In the genomic region with DNA sequence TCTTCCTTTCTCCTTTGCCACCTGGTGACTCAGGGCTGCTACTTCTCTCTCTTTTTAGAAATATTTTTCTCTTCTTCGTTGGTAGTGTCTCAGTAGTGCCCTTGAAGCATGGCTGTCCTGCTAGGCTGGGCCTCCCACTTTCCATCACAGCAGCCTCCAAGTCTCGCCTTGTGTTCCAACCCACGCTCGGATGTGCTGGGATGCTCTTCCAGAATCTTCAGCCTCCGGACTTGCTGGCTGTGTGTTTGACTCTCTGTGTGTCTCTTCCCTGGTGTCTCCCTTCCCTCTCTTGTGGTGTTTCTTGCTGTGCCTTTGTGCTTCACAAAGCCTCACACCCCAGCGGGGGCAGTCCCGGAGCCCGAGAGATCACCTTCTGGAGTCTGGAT, we compare ENCODE assay signal across 13 cellular contexts.
DNase-seq lines count a peak whose midpoint lies in the region; ATAC-seq and TF ChIP-seq lines count a peak whose summit lies in the region.
"Had no signal": no experiment of that assay in that cellular context is flagged by ENCODE, and none has a peak within 500 bp of the region (broad histone marks: within the 10 kb centered on the region; RNA-seq: fewer than 3 reads in every experiment).

No MANE protein-coding gene starts in this region.

- no peak overlapping the region for H3K4me3 Mint-ChIP-seq in natural killer cell treated with Interleukin-12 subunit alpha and Interleukin-12 subunit beta and Interleukin-15 and Interleukin-18, amount 100 ng/mL, for 72 hours
- H3K4me3 Mint-ChIP-seq in stimulated activated naive B cell treated with anti-CD40 and anti-IgM and Interleukin-4, amounts not matched to agents 10 μg/mL and 1 μg/mL and 100 μg/mL, for 72 hours = no peak overlapping the region
- H3K4me3 Mint-ChIP-seq: activated naive CD4-positive, alpha-beta T cell treated with anti-CD3 and anti-CD28 coated beads, Interleukin-2, amount 50 U/mL, for 24 hours had no signal

- TF ChIP-seq CTCF in DND-41 (IDR thresholded peaks at IDR 0.05; ENCODE audit: borderline replicate concordance, extremely low read depth, low read length, poor library complexity, severe bottlenecking) = no peak
- TF ChIP-seq CTCF in Panc1 (IDR thresholded peaks at IDR 0.05) = no peak; the same call in 1 of the 2 replicates
- no peak for TF ChIP-seq CTCF in gastroesophageal sphincter (IDR thresholded peaks at IDR 0.05)

- H3K27ac ChIP-seq in DND-41 (ENCODE audit: low read length) = no peak overlapping the region
- no peak overlapping the region for H3K27ac ChIP-seq in Panc1 (ENCODE audit: low read length)
- H3K27ac ChIP-seq in gastroesophageal sphincter = peak overlapping the region; percentile 30 to 98 (median 78)
- H3K27ac ChIP-seq: cardiac muscle cell, parathyroid adenoma, thyroid gland had no signal

- intact Hi-C loops in Panc1 (cut with micrococcal nuclease; ENCODE audit: unreplicated experiment) (loop anchor here (1.0 kb wide), 1 partner anchor 180 kb away; no protein-coding TSS in a partner anchor), posterior cingulate gyrus (cut with DNase I) (loop anchor here (2.0 to 5.0 kb wide), 4 partner anchors 61 to 416 kb away; partner anchors contain the start of gene INPP5A)

- H3K27me3 ChIP-seq in DND-41 (ENCODE audit: insufficient read depth, low read length, poor library complexity) = no peaks in the 10 kb centered on the region
- H3K27me3 ChIP-seq in Panc1 (ENCODE audit: control insufficient read depth, insufficient read depth, low read length) = no peaks in the 10 kb centered on the region
- H3K27me3 ChIP-seq in gastroesophageal sphincter = no peaks in the 10 kb centered on the region
- H3K27me3 ChIP-seq: cardiac muscle cell, thyroid gland had no signal

- in situ Hi-C loops in Panc1 (cut with HindIII; ENCODE audit: low pct_unique_long_range_greater_than_20kb, low sequenced_read_pairs) = no loop called here

- no peak overlapping the region for H3K9ac ChIP-seq in DND-41 (ENCODE audit: low read depth, low read length)
- H3K9ac ChIP-seq: parathyroid adenoma had no signal

- no peak overlapping the region for H3K4me2 ChIP-seq in DND-41 (ENCODE audit: insufficient read depth, low read length)

- H2AFZ ChIP-seq in DND-41 (ENCODE audit: low read depth, low read length) = no peak overlapping the region
- H2AFZ ChIP-seq: parathyroid adenoma had no signal

- H3K4me3 ChIP-seq in DND-41 (ENCODE audit: low read depth in 1 of 2, low read length in 2 of 2) (no peak overlapping the region), Panc1 (ENCODE audit: low read depth in 2 of 2, low read length in 2 of 2) (no peak overlapping the region), gastroesophageal sphincter (no peak overlapping the region)
- H3K4me3 ChIP-seq: cardiac muscle cell, thyroid gland had no signal

- no peak for TF ChIP-seq EP300 in gastroesophageal sphincter (IDR thresholded peaks at IDR 0.05)

- H3K9me3 Mint-ChIP-seq in natural killer cell treated with Interleukin-12 subunit alpha and Interleukin-12 subunit beta and Interleukin-15 and Interleukin-18, amount 100 ng/mL, for 72 hours = no peaks in the 10 kb centered on the region
- H3K9me3 Mint-ChIP-seq in stimulated activated naive B cell treated with anti-CD40 and anti-IgM and Interleukin-4, amounts not matched to agents 10 μg/mL and 1 μg/mL and 100 μg/mL, for 72 hours = no peaks in the 10 kb centered on the region
- H3K9me3 Mint-ChIP-seq: activated naive CD4-positive, alpha-beta T cell treated with anti-CD3 and anti-CD28 coated beads, Interleukin-2, amount 50 U/mL, for 24 hours; CD4-positive, CD25-positive, alpha-beta regulatory T cell had no signal

- no peaks in the 10 kb centered on the region for H3K9me3 ChIP-seq in DND-41 (ENCODE audit: insufficient read depth, low read length, severe bottlenecking)
- H3K9me3 ChIP-seq in Panc1 (ENCODE audit: control insufficient read depth, insufficient read depth, low read depth, low read length) = no peaks in the 10 kb centered on the region
- H3K9me3 ChIP-seq in gastroesophageal sphincter = no peaks in the 10 kb centered on the region
- H3K9me3 ChIP-seq: thyroid gland had no signal

- peaks cover 7% of the 10 kb centered on the region in 2 donors for H3K27me3 Mint-ChIP-seq in natural killer cell treated with Interleukin-12 subunit alpha and Interleukin-12 subunit beta and Interleukin-15 and Interleukin-18, amount 100 ng/mL, for 72 hours
- no peaks in the 10 kb centered on the region for H3K27me3 Mint-ChIP-seq in stimulated activated naive B cell treated with anti-CD40 and anti-IgM and Interleukin-4, amounts not matched to agents 10 μg/mL and 1 μg/mL and 100 μg/mL, for 72 hours
- H3K27me3 Mint-ChIP-seq: activated naive CD4-positive, alpha-beta T cell treated with anti-CD3 and anti-CD28 coated beads, Interleukin-2, amount 50 U/mL, for 24 hours had no signal

- H3K36me3 ChIP-seq in DND-41 (ENCODE audit: insufficient read depth, low read length) (no peaks in the 10 kb centered on the region), Panc1 (ENCODE audit: control insufficient read depth, insufficient read depth, low read length) (no peaks in the 10 kb centered on the region), gastroesophageal sphincter (no peaks in the 10 kb centered on the region)
- H3K36me3 ChIP-seq: cardiac muscle cell, thyroid gland had no signal

- DNase-seq in DND-41 (no peak), Panc1 (ENCODE audit: low read depth, low spot score) (no peak), posterior cingulate gyrus (peak in 7 of 10 donors; percentile 9 to 90 (median 50))
- no peak for DNase-seq in activated naive CD4-positive, alpha-beta T cell treated with Interleukin-2 at 50 U/mL for 16 hours
- DNase-seq in natural killer cell treated with Interleukin-12 subunit alpha and Interleukin-12 subunit beta and Interleukin-15 and Interleukin-18, amount 100 ng/mL, for 72 hours (ENCODE audit: low spot score) = no peak
- DNase-seq in stimulated activated naive B cell treated with anti-CD40 and anti-IgM and Interleukin-4, amounts not matched to agents 10 μg/mL and 1 μg/mL and 100 μg/mL, for 72 hours = no peak
- DNase-seq: thyroid gland had no signal

- 45 to 89% methylated on average over 3 to 8 of the region's 8 CpGs for WGBS in gastroesophageal sphincter (ENCODE audit: low coverage in 1 of 2), 2 donors

- ATAC-seq in DND-41 (ENCODE audit: insufficient read depth, low read depth) = peak; percentile 12; the same call in 1 of the 3 replicates
- peak; percentile 60 for ATAC-seq in Panc1
- no peak for ATAC-seq in gastroesophageal sphincter
- no peak for ATAC-seq in HG03460 (IDR thresholded peaks at IDR 0.05; ENCODE audit: unreplicated experiment)
- ATAC-seq in natural killer cell treated with Interleukin-12 subunit alpha and Interleukin-12 subunit beta and Interleukin-15 and Interleukin-18, amount 100 ng/mL, for 72 hours = no peak
- no peak for ATAC-seq in stimulated activated naive B cell treated with anti-CD40 and anti-IgM and Interleukin-4, amounts not matched to agents 10 μg/mL and 1 μg/mL and 100 μg/mL, for 72 hours (replicated peaks)

- H3K4me1 Mint-ChIP-seq in natural killer cell treated with Interleukin-12 subunit alpha and Interleukin-12 subunit beta and Interleukin-15 and Interleukin-18, amount 100 ng/mL, for 72 hours (ENCODE audit: low read depth in 2 of 2) = peaks cover 16 to 29% of the 10 kb centered on the region in 2 donors
- H3K4me1 Mint-ChIP-seq in stimulated activated naive B cell treated with anti-CD40 and anti-IgM and Interleukin-4, amounts not matched to agents 10 μg/mL and 1 μg/mL and 100 μg/mL, for 72 hours = peaks cover 28 to 43% of the 10 kb centered on the region in 2 donors

- CTCF ChIA-PET in Panc1 (lab: Charles Lee) = no interaction called here

- TF ChIP-seq POLR2A in gastroesophageal sphincter (IDR thresholded peaks at IDR 0.05) = no peak

- H3K27ac Mint-ChIP-seq in natural killer cell treated with Interleukin-12 subunit alpha and Interleukin-12 subunit beta and Interleukin-15 and Interleukin-18, amount 100 ng/mL, for 72 hours = peak overlapping the region in 1 of 2 donors; percentile 51
- no peak overlapping the region for H3K27ac Mint-ChIP-seq in stimulated activated naive B cell treated with anti-CD40 and anti-IgM and Interleukin-4, amounts not matched to agents 10 μg/mL and 1 μg/mL and 100 μg/mL, for 72 hours
- H3K27ac Mint-ChIP-seq: activated naive CD4-positive, alpha-beta T cell treated with anti-CD3 and anti-CD28 coated beads, Interleukin-2, amount 50 U/mL, for 24 hours; CD4-positive, CD25-positive, alpha-beta regulatory T cell had no signal

- BruUV-seq in Panc1 (replicated peaks; lab: Mats Ljungman, UMichigan) = no TSS peak

- peaks cover 75% of the 10 kb centered on the region for H3K79me2 ChIP-seq in DND-41 (ENCODE audit: insufficient read depth, low read length)

- H3K4me1 ChIP-seq in DND-41 (ENCODE audit: insufficient read depth, low read length) (peaks cover 7% of the 10 kb centered on the region), Panc1 (ENCODE audit: control insufficient read depth, insufficient read depth, low read length) (peaks cover 10% of the 10 kb centered on the region), gastroesophageal sphincter (peaks cover 6 to 97% (median 22%) of the 10 kb centered on the region in 3 donors)

- no peaks in the 10 kb centered on the region for H3K36me3 Mint-ChIP-seq in natural killer cell treated with Interleukin-12 subunit alpha and Interleukin-12 subunit beta and Interleukin-15 and Interleukin-18, amount 100 ng/mL, for 72 hours
- peaks cover 6 to 14% of the 10 kb centered on the region in 2 donors for H3K36me3 Mint-ChIP-seq in stimulated activated naive B cell treated with anti-CD40 and anti-IgM and Interleukin-4, amounts not matched to agents 10 μg/mL and 1 μg/mL and 100 μg/mL, for 72 hours
- H3K36me3 Mint-ChIP-seq: activated naive CD4-positive, alpha-beta T cell treated with anti-CD3 and anti-CD28 coated beads, Interleukin-2, amount 50 U/mL, for 24 hours had no signal

- H4K20me1 ChIP-seq in DND-41 (ENCODE audit: insufficient read depth, low read length) = peaks cover 74% of the 10 kb centered on the region

- POLR2A ChIA-PET in Panc1 (lab: Charles Lee) = no interaction called here

Comparison
In these comparisons a context has a peak if more than half of its experiments do, and no peak if none do; other contexts are left out.
1. ATAC-seq: peak in DND-41 (single experiment) and Panc1 (single experiment); none in gastroesophageal sphincter (single experiment), HG03460 (single experiment), natural killer cell treated with Interleukin-12 subunit alpha and Interleukin-12 subunit beta and Interleukin-15 and Interleukin-18, amount 100 ng/mL, for 72 hours (0 of 2) and stimulated activated naive B cell treated with anti-CD40 and anti-IgM and Interleukin-4, amounts not matched to agents 10 μg/mL and 1 μg/mL and 100 μg/mL, for 72 hours (0 of 2).
2. DNase-seq: peak in posterior cingulate gyrus (7 of 10); none in DND-41 (single experiment), Panc1 (single experiment), activated naive CD4-positive, alpha-beta T cell treated with Interleukin-2 at 50 U/mL for 16 hours (single experiment), natural killer cell treated with Interleukin-12 subunit alpha and Interleukin-12 subunit beta and Interleukin-15 and Interleukin-18, amount 100 ng/mL, for 72 hours (single experiment) and stimulated activated naive B cell treated with anti-CD40 and anti-IgM and Interleukin-4, amounts not matched to agents 10 μg/mL and 1 μg/mL and 100 μg/mL, for 72 hours (single experiment).
3. H3K27ac ChIP-seq: peak in gastroesophageal sphincter (4 of 4); none in DND-41 (single experiment) and Panc1 (single experiment).